Comparison of ENCODE assay signal across 1 cellular context in the genomic region with DNA sequence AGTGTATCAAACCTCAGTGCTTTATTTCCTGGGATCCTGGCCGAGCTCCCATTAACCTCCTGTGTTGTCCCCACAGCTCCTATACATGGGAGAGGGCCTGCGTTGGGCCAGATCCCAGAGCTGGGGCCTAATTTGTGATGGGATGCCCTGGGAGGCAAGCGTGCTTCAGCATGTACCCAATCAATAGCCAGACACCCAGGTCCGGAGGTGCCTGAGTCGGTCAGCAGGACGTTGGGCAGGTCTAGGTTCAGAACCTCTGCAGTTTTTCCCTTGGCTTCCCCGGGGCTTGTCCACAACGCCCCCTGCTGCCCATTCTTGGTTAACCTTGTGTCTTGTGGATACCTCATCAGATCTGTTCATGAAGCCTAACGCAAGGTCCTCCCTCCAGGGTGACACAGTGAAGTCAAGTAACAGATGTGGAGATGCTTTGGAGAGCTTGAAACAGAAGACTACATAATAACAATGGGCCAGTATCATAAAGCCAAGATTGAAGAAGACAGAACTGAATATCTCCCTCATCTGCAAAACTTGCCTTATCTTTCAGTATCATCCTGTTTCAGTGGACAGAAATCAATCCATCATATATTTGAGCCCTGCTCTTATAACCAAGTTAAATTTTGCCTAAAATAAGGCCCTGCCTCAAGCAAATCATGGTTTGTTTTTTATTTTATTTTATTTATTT.
TF ChIP-seq lines count a peak whose summit lies in the region.

No MANE protein-coding gene starts in this region.

TF ChIP-seq in GM23338, 12 proteins besides CTCF, POLR2A, EP300 and RAD21:
- TF ChIP-seq, protein P1, sequence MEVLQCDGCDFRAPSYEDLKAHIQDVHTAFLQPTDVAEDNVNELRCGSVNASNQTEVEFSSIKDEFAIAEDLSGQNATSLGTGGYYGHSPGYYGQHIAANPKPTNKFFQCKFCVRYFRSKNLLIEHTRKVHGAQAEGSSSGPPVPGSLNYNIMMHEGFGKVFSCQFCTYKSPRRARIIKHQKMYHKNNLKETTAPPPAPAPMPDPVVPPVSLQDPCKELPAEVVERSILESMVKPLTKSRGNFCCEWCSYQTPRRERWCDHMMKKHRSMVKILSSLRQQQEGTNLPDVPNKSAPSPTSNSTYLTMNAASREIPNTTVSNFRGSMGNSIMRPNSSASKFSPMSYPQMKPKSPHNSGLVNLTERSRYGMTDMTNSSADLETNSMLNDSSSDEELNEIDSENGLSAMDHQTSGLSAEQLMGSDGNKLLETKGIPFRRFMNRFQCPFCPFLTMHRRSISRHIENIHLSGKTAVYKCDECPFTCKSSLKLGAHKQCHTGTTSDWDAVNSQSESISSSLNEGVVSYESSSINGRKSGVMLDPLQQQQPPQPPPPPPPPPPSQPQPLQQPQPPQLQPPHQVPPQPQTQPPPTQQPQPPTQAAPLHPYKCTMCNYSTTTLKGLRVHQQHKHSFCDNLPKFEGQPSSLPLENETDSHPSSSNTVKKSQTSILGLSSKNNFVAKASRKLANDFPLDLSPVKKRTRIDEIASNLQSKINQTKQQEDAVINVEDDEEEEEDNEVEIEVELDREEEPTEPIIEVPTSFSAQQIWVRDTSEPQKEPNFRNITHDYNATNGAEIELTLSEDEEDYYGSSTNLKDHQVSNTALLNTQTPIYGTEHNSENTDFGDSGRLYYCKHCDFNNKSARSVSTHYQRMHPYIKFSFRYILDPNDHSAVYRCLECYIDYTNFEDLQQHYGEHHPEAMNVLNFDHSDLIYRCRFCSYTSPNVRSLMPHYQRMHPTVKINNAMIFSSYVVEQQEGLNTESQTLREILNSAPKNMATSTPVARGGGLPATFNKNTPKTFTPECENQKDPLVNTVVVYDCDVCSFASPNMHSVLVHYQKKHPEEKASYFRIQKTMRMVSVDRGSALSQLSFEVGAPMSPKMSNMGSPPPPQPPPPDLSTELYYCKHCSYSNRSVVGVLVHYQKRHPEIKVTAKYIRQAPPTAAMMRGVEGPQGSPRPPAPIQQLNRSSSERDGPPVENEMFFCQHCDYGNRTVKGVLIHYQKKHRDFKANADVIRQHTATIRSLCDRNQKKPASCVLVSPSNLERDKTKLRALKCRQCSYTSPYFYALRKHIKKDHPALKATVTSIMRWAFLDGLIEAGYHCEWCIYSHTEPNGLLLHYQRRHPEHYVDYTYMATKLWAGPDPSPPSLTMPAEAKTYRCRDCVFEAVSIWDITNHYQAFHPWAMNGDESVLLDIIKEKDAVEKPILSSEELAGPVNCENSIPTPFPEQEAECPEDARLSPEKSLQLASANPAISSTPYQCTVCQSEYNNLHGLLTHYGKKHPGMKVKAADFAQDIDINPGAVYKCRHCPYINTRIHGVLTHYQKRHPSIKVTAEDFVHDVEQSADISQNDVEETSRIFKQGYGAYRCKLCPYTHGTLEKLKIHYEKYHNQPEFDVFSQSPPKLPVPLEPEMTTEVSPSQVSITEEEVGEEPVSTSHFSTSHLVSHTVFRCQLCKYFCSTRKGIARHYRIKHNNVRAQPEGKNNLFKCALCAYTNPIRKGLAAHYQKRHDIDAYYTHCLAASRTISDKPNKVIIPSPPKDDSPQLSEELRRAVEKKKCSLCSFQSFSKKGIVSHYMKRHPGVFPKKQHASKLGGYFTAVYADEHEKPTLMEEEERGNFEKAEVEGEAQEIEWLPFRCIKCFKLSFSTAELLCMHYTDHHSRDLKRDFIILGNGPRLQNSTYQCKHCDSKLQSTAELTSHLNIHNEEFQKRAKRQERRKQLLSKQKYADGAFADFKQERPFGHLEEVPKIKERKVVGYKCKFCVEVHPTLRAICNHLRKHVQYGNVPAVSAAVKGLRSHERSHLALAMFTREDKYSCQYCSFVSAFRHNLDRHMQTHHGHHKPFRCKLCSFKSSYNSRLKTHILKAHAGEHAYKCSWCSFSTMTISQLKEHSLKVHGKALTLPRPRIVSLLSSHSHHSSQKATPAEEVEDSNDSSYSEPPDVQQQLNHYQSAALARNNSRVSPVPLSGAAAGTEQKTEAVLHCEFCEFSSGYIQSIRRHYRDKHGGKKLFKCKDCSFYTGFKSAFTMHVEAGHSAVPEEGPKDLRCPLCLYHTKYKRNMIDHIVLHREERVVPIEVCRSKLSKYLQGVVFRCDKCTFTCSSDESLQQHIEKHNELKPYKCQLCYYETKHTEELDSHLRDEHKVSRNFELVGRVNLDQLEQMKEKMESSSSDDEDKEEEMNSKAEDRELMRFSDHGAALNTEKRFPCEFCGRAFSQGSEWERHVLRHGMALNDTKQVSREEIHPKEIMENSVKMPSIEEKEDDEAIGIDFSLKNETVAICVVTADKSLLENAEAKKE (CRISPR knock-in tag; IDR thresholded peaks at IDR 0.05): peak; percentile 55; the same call in 1 of the 2 replicates
